1 cellular context compared by ENCODE assay signal in the genomic region with DNA sequence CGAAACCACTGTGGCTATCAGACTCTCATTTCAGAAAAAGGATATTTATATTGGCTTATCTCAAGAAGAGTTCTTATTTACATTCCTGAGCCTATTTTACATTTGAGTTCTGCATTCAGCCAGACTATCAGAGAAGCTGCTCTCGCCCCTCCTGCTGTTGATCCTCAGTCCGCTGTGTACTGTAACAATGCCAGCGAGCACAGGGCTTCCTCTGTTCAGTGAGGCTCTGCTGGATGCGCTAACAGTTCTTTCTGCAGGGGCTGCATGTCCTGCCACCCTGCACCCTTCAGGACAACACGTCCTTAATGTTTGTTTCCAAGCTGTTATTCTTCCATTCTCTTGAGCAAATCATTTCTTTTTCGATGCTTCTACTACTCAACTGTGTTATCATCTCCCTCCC.
TF ChIP-seq lines count a peak whose summit lies in the region.

No MANE protein-coding gene starts in this region.

TF ChIP-seq in H1, 55 proteins besides CTCF, POLR2A, EP300 and RAD21:
- TF ChIP-seq, protein P1, sequence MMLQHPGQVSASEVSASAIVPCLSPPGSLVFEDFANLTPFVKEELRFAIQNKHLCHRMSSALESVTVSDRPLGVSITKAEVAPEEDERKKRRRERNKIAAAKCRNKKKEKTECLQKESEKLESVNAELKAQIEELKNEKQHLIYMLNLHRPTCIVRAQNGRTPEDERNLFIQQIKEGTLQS (IDR thresholded peaks at IDR 0.05; ENCODE audit: insufficient read depth, low read depth, low read length) = no peak
- no peak for TF ChIP-seq SRF (IDR thresholded peaks at IDR 0.05; ENCODE audit: low read depth, low read length)
- no peak for TF ChIP-seq HDAC2 (IDR thresholded peaks at IDR 0.05; ENCODE audit: borderline replicate concordance in 1 of 2, low read depth in 2 of 2, low read length in 2 of 2)
- no peak for TF ChIP-seq SIX5 (IDR thresholded peaks at IDR 0.05; ENCODE audit: low read depth, low read length)
- TF ChIP-seq HDAC6 (IDR thresholded peaks at IDR 0.05; ENCODE audit: low read depth, low read length) = no peak
- TF ChIP-seq NANOG (IDR thresholded peaks at IDR 0.05; ENCODE audit: insufficient read depth, low read depth, low read length, poor library complexity, severe bottlenecking) = no peak
- TF ChIP-seq SIN3A (conservative IDR thresholded peaks at IDR 0.05 in 1 of 2, IDR thresholded peaks at IDR 0.05 in 1 of 2; ENCODE audit: low read depth in 1 of 2, low read length in 2 of 2) = no peak
